8 cellular contexts compared by ENCODE assay signal in the genomic region with DNA sequence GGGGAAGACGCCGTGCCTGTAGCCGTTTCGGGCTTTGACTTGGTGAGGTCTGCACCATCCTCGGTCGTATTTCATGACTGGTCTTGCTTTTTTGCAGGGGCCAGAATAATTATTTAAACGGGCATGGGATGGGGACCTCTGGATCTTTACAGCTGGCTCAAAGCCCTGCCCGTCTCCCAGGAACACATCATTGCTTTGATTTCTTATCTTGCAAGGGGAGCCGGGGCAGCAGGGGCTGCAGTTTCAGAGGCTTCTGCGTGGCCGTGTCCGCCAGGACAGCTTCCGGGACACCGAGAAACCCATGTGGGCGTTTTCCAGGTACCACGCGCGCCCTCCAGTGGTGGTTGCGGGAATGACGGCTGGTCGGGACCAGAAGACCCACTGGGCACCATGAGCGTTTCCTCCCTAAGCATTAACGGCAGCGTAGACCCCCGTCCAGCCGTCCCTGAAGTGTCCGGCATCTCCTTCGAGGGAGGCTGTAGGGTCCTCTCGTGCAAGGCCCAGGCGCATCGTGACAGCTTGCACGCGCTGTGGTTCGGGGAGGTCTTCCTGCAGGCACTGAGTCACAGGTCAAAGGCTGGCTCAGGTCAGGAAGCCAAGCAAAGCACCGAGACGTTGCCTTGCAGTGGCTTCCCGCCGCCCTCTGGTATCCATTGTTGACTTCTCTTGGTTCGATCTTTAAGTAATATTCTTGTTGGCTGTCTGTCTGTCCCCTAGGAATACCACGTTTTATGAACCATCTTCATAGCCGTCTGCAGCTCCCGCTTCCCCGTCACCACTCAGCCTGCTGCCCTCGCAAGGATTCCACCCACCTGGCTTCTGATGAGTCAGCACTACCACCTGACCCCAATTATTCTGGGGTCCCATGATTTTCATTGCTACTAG. TPM values are rescaled to one million over a fixed set of nuclear protein-coding genes. Genes with fewer than 3 reads are reported as not detected.
DNase-seq lines count a peak whose midpoint lies in the region; ATAC-seq, FAIRE-seq and TF ChIP-seq lines count a peak whose summit lies in the region.

No MANE protein-coding gene starts in this region.

- TF ChIP-seq EP300 in neural cell (conservative IDR thresholded peaks at IDR 0.05; ENCODE audit: poor library complexity, severe bottlenecking), result no peak

- H3K27ac ChIP-seq in Panc1 (ENCODE audit: low read length) (peak overlapping the region; percentile 76), neural cell (ENCODE audit: low read length) (no peak overlapping the region)

- no peaks in the 10 kb centered on the region for H3F3A ChIP-seq in neural cell (ENCODE audit: insufficient read depth, low read length, poor library complexity, severe bottlenecking)

- intact Hi-C loops in Panc1 (cut with micrococcal nuclease; ENCODE audit: unreplicated experiment), result no loop called here

- H3K27me3 ChIP-seq in Panc1 (ENCODE audit: control insufficient read depth, insufficient read depth, low read length) (no peaks in the 10 kb centered on the region), neural cell (ENCODE audit: insufficient read depth, low read depth, low read length) (no peaks in the 10 kb centered on the region)

- no peaks in the 10 kb centered on the region for H3K9me2 ChIP-seq in neural cell (ENCODE audit: insufficient read depth, low read length)

- no peaks in the 10 kb centered on the region for H3K36me3 Mint-ChIP-seq in activated T-cell treated with anti-CD3 and anti-CD28 coated beads, Interleukin-2, amount 50 U/mL, for 4 hours (ENCODE audit: insufficient read depth)

- H2AFZ ChIP-seq in neural cell (ENCODE audit: low read depth, low read length), result no peak overlapping the region

- peak; percentile 45 for TF ChIP-seq RAD21 in neural cell (conservative IDR thresholded peaks at IDR 0.05)

- H3K4me3 ChIP-seq in Panc1 (ENCODE audit: low read depth in 2 of 2, low read length in 2 of 2) (peak overlapping the region; percentile 24 to 51), fibroblast of mammary gland (ENCODE audit: control insufficient read depth, low read depth, low read length) (peak overlapping the region; percentile 17), neural cell (ENCODE audit: low read length) (no peak overlapping the region)

- BruUV-seq in Panc1 (replicated peaks; lab: Mats Ljungman, UMichigan), result no TSS peak

- ATAC-seq in Panc1, result peak; percentile 91
- ATAC-seq in activated T-cell treated with anti-CD3 and anti-CD28 coated beads, Interleukin-2, amount 50 U/mL, for 4 hours, result peak; percentile 57 to 68
- peak; percentile 75 for ATAC-seq in stimulated activated naive CD8-positive, alpha-beta T cell treated with anti-CD3 and anti-CD28 coated beads, Interleukin-15, Interleukin-2, amounts not matched to agents 100 U/mL and 50 U/mL, for 24 hours
- no peak for ATAC-seq in GM18870 (IDR thresholded peaks at IDR 0.05; ENCODE audit: unreplicated experiment)

- no peaks in the 10 kb centered on the region for H3K9me3 Mint-ChIP-seq in activated T-cell treated with anti-CD3 and anti-CD28 coated beads, Interleukin-2, amount 50 U/mL, for 4 hours

- CTCF ChIA-PET in Panc1 (lab: Charles Lee), result interaction anchor here (0.8 to 2.0 kb wide), 6 partner anchors 18 to 337 kb away, joined by 3 to 16 read pairs (median 6); no protein-coding TSS in a partner anchor

- H3K27me3 Mint-ChIP-seq in activated T-cell treated with anti-CD3 and anti-CD28 coated beads, Interleukin-2, amount 50 U/mL, for 4 hours (ENCODE audit: low read depth), result peaks cover 18% of the 10 kb centered on the region

- no peak overlapping the region for H3K4me2 ChIP-seq in neural cell (ENCODE audit: low read length)

- POLR2A ChIA-PET in Panc1 (lab: Charles Lee), result no interaction called here

- H4K20me1 ChIP-seq in neural cell (ENCODE audit: insufficient read depth), result no peaks in the 10 kb centered on the region

- H3K36me3 ChIP-seq in Panc1 (ENCODE audit: control insufficient read depth, insufficient read depth, low read length), result no peaks in the 10 kb centered on the region
- H3K36me3 ChIP-seq in neural cell (ENCODE audit: insufficient read depth, low read length), result no peaks in the 10 kb centered on the region

- peaks cover 12% of the 10 kb centered on the region for H3K4me1 ChIP-seq in Panc1 (ENCODE audit: control insufficient read depth, insufficient read depth, low read length)

- peak overlapping the region; percentile 46 for H3K4me3 Mint-ChIP-seq in activated T-cell treated with anti-CD3 and anti-CD28 coated beads, Interleukin-2, amount 50 U/mL, for 4 hours

- no peaks in the 10 kb centered on the region for H3K79me2 ChIP-seq in neural cell (replicated peaks; ENCODE audit: insufficient read depth, low read length)

- no peaks in the 10 kb centered on the region for H3K9me3 ChIP-seq in Panc1 (ENCODE audit: control insufficient read depth, insufficient read depth, low read depth, low read length)
- peaks cover 3% of the 10 kb centered on the region for H3K9me3 ChIP-seq in neural cell (ENCODE audit: low read length)

- peak; percentile 91 for FAIRE-seq in GM12891 (lab: Jason Lieb, UNC)

- TF ChIP-seq CTCF in Panc1 (IDR thresholded peaks at IDR 0.05) (peak; percentile 98), fibroblast of mammary gland (conservative IDR thresholded peaks at IDR 0.05; ENCODE audit: control insufficient read depth, insufficient read depth, low read depth, low read length) (peak; percentile 82), neural cell (IDR thresholded peaks at IDR 0.05; ENCODE audit: poor library complexity, severe bottlenecking) (peak; percentile 56)

- no peak for TF ChIP-seq POLR2A in GM12891 (IDR thresholded peaks at IDR 0.05; ENCODE audit: low read depth, low read length)

- DNase-seq in GM12891 (ENCODE audit: insufficient read length, low spot score) (peak; percentile 72), HuH-7 (ENCODE audit: low spot score) (peak; percentile 95), Panc1 (ENCODE audit: low read depth, low spot score) (peak; percentile 72), fibroblast of mammary gland (ENCODE audit: low read depth) (peak; percentile 67)
- DNase-seq in activated T-cell treated with anti-CD3 and anti-CD28 coated beads, Interleukin-2, amount 50 U/mL, for 4 hours, result peak; percentile 77
- peak; percentile 94 for DNase-seq in stimulated activated naive CD8-positive, alpha-beta T cell treated with anti-CD3 and anti-CD28 coated beads, Interleukin-15, Interleukin-2, amounts not matched to agents 100 U/mL and 50 U/mL, for 24 hours

- H3K4me1 Mint-ChIP-seq in activated T-cell treated with anti-CD3 and anti-CD28 coated beads, Interleukin-2, amount 50 U/mL, for 4 hours (ENCODE audit: low read depth), result peaks cover 11% of the 10 kb centered on the region

- in situ Hi-C loops in Panc1 (cut with HindIII; ENCODE audit: low pct_unique_long_range_greater_than_20kb, low sequenced_read_pairs), result no loop called here

- no peak overlapping the region for H3K9ac ChIP-seq in neural cell (ENCODE audit: low read length)

TF ChIP-seq in GM12891, 5 proteins besides CTCF, POLR2A, EP300 and RAD21:
- TF ChIP-seq PAX5 (IDR thresholded peaks at IDR 0.05; ENCODE audit: insufficient read depth, low read length, severe bottlenecking), result no peak

TF ChIP-seq in neural cell, 6 proteins besides CTCF, POLR2A, EP300 and RAD21:
- TF ChIP-seq SMC3 (conservative IDR thresholded peaks at IDR 0.05; ENCODE audit: poor library complexity), result peak; percentile 33
- TF ChIP-seq EZH2 (IDR thresholded peaks at IDR 0.05; ENCODE audit: borderline replicate concordance, insufficient read depth, low read length, poor library complexity, severe bottlenecking), result no peak
TF ChIP-seq in neural cell: peak in this region for 1.

RNA-seq across cellular contexts. Expression of gene ZFAND2A, which starts 16.2 kb away (rescaled TPM):
- polyA plus RNA-seq in GM12891 (2012; ENCODE audit: low read depth, missing spikeins), result 30.8 TPM
- total RNA-seq in Panc1 (2021; ENCODE audit: unreplicated experiment), result 24.1 TPM
- polyA plus RNA-seq in Panc1 (2012; ENCODE audit: insufficient read length), result 23.0 TPM
- total RNA-seq in activated T-cell treated with anti-CD3 and anti-CD28 coated beads, Interleukin-2, amount 50 U/mL, for 4 hours, result 10 to 100 TPM; 19.3 to 25.0 (median 22.3) TPM
- polyA plus RNA-seq in neural cell, result 67.0 and 69.9 TPM in 2 replicates
- 19.1 and 28.2 TPM in 2 replicates for polyA minus RNA-seq in neural cell

RNA-seq across cellular contexts. Expression of gene UNCX, which starts 56.5 kb away (rescaled TPM):
- polyA plus RNA-seq in GM12891 (2012; ENCODE audit: low read depth, missing spikeins), result not detected
- total RNA-seq in Panc1 (2021; ENCODE audit: unreplicated experiment), result not detected
- not detected for polyA plus RNA-seq in Panc1 (2012; ENCODE audit: insufficient read length)
- total RNA-seq in activated T-cell treated with anti-CD3 and anti-CD28 coated beads, Interleukin-2, amount 50 U/mL, for 4 hours, result not detected
- polyA plus RNA-seq in neural cell, result 1.6 TPM in 2 replicates
- polyA minus RNA-seq in neural cell, result 0.93 and 1.5 TPM in 2 replicates
